Comparison of ENCODE assay signal across 24 cellular contexts in genomic region chr4:111662496-111662895, GRCh38.
DNase-seq lines count a peak whose midpoint lies in the region; ATAC-seq and TF ChIP-seq lines count a peak whose summit lies in the region.
"Had no signal": no experiment of that assay in that cellular context is flagged by ENCODE, and none has a peak within 500 bp of the region (broad histone marks: within the 10 kb centered on the region; RNA-seq: fewer than 3 reads in every experiment).

No MANE protein-coding gene starts in this region.

- H4K20me1 ChIP-seq in neural progenitor cell (ENCODE audit: low read depth) (no peaks in the 10 kb centered on the region), PC-3 (ENCODE audit: low read length) (no peaks in the 10 kb centered on the region)
- H4K20me1 ChIP-seq: BLaER1 treated with 17β-estradiol and CSF1 and Interleukin-3, amounts not matched to agents 10 nM and 100 nM had no signal

- POLR2A ChIA-PET in activated B cell treated with CpG ODN at 0.5 μM for 24 hours (lab: Charles Lee) (no interaction called here), PC-3 (lab: Charles Lee; ENCODE audit: unreplicated experiment) (no interaction called here), T-cell (lab: Charles Lee) (no interaction called here)

- no peaks in the 10 kb centered on the region for H3K9me3 Mint-ChIP-seq in Calu3 (ENCODE audit: low read depth, unreplicated experiment)
- H3K9me3 Mint-ChIP-seq in activated B cell treated with CpG ODN at 0.5 μM for 24 hours: peaks cover 2% of the 10 kb centered on the region
- peaks cover 4% of the 10 kb centered on the region for H3K9me3 Mint-ChIP-seq in neural progenitor cell
- peaks cover 3 to 9% (median 7%) of the 10 kb centered on the region in 3 donors for H3K9me3 Mint-ChIP-seq in T-cell

- DNase-seq in NOMO-1 treated with DMSO at 0.1 percent for 48 hours (lab: John Stamatoyannopoulos, UW; ENCODE audit: unreplicated experiment) (peak; percentile 1), NOMO-1 treated with dmso at 0.1 percent for 144 hours (lab: John Stamatoyannopoulos, UW; ENCODE audit: unreplicated experiment) (no peak), Calu3 (no peak), activated B cell treated with CpG ODN at 0.5 μM for 24 hours (no peak), neural progenitor cell (ENCODE audit: low spot score) (no peak), PC-3 (no peak), T-cell (no peak)
- DNase-seq: 8988T; ACHN; AML-193; BE2C; CD4-positive, alpha-beta T cell; CD8-positive, alpha-beta memory T cell; DMS79; EL; GDM1; GM23248; H7; HCEC 1CT had no signal

- no TSS peak for BruUV-seq in Calu3 (replicated peaks; lab: Mats Ljungman, UMichigan)
- BruUV-seq in PC-3 (replicated peaks; lab: Mats Ljungman, UMichigan): no TSS peak

- TF ChIP-seq CTCF in Calu3 (IDR thresholded peaks at IDR 0.05; ENCODE audit: unreplicated experiment) (no peak), activated B cell treated with CpG ODN at 0.5 μM for 24 hours (IDR thresholded peaks at IDR 0.05) (no peak), neural progenitor cell (IDR thresholded peaks at IDR 0.05) (no peak), PC-3 (conservative IDR thresholded peaks at IDR 0.05; ENCODE audit: low read depth, low read length) (no peak)

- H3K79me2 ChIP-seq in neural progenitor cell (ENCODE audit: low read depth) (no peaks in the 10 kb centered on the region), PC-3 (ENCODE audit: low read length) (no peaks in the 10 kb centered on the region)

- H3K27me3 ChIP-seq in neural progenitor cell: no peaks in the 10 kb centered on the region
- H3K27me3 ChIP-seq in PC-3 (ENCODE audit: low read length): peaks cover 14% of the 10 kb centered on the region; the same call in 1 of the 2 replicates
- H3K27me3 ChIP-seq: BE2C; BLaER1 treated with 17β-estradiol and CSF1 and Interleukin-3, amounts not matched to agents 10 nM and 100 nM had no signal

- peaks cover 5% of the 10 kb centered on the region for H3K4me1 ChIP-seq in neural progenitor cell
- no peaks in the 10 kb centered on the region for H3K4me1 ChIP-seq in PC-3 (ENCODE audit: insufficient read depth, low read length)
- H3K4me1 ChIP-seq: A549; BE2C; BLaER1 treated with 17β-estradiol and CSF1 and Interleukin-3, amounts not matched to agents 10 nM and 100 nM had no signal

- H3K27ac ChIP-seq in neural progenitor cell (no peak overlapping the region), PC-3 (ENCODE audit: low read length) (no peak overlapping the region)
- H3K27ac ChIP-seq: A549; BLaER1 treated with 17β-estradiol and CSF1 and Interleukin-3, amounts not matched to agents 10 nM and 100 nM; GM23248 had no signal

- H3K27me3 Mint-ChIP-seq in Calu3 (ENCODE audit: unreplicated experiment) (no peaks in the 10 kb centered on the region), activated B cell treated with CpG ODN at 0.5 μM for 24 hours (no peaks in the 10 kb centered on the region), neural progenitor cell (ENCODE audit: insufficient read depth, low read depth) (peaks cover 4% of the 10 kb centered on the region), T-cell (no peaks in the 10 kb centered on the region)
- H3K27me3 Mint-ChIP-seq: CD4-positive, alpha-beta T cell; CD8-positive, alpha-beta memory T cell had no signal

- no peak overlapping the region for H3K4me3 ChIP-seq in neural progenitor cell
- no peak overlapping the region for H3K4me3 ChIP-seq in PC-3 (ENCODE audit: low read length)
- H3K4me3 ChIP-seq: A549; BLaER1 treated with 17β-estradiol and CSF1 and Interleukin-3, amounts not matched to agents 10 nM and 100 nM; GM12878; GM23248 had no signal

- H3K9ac ChIP-seq in neural progenitor cell (no peak overlapping the region), PC-3 (ENCODE audit: low read length) (no peak overlapping the region)
- H3K9ac ChIP-seq: BLaER1 treated with 17β-estradiol and CSF1 and Interleukin-3, amounts not matched to agents 10 nM and 100 nM; GM23248 had no signal

- H3K36me3 ChIP-seq in neural progenitor cell (no peaks in the 10 kb centered on the region), PC-3 (ENCODE audit: low read depth, low read length) (no peaks in the 10 kb centered on the region)
- H3K36me3 ChIP-seq: BE2C; BLaER1 treated with 17β-estradiol and CSF1 and Interleukin-3, amounts not matched to agents 10 nM and 100 nM had no signal

- H3K4me2 ChIP-seq in neural progenitor cell (no peak overlapping the region), PC-3 (ENCODE audit: low read length) (no peak overlapping the region)
- H3K4me2 ChIP-seq: A549; BLaER1 treated with 17β-estradiol and CSF1 and Interleukin-3, amounts not matched to agents 10 nM and 100 nM had no signal

- H2AFZ ChIP-seq in neural progenitor cell (replicated peaks) (no peak overlapping the region), PC-3 (ENCODE audit: low read length) (no peak overlapping the region)
- H2AFZ ChIP-seq: GM23248 had no signal

- no peaks in the 10 kb centered on the region for H3K9me2 ChIP-seq in PC-3 (replicated peaks; ENCODE audit: low read length)

- H3K4me3 Mint-ChIP-seq in Calu3 (ENCODE audit: low read depth, unreplicated experiment) (no peak overlapping the region), activated B cell treated with CpG ODN at 0.5 μM for 24 hours (no peak overlapping the region), neural progenitor cell (peak overlapping the region; percentile 38), T-cell (no peak overlapping the region)
- H3K4me3 Mint-ChIP-seq: CD14-positive monocyte; CD4-positive, alpha-beta T cell; CD8-positive, alpha-beta memory T cell had no signal

- H3K36me3 Mint-ChIP-seq in Calu3 (ENCODE audit: insufficient read depth, unreplicated experiment) (no peaks in the 10 kb centered on the region), activated B cell treated with CpG ODN at 0.5 μM for 24 hours (ENCODE audit: low read depth) (no peaks in the 10 kb centered on the region), neural progenitor cell (peaks cover 3% of the 10 kb centered on the region), T-cell (no peaks in the 10 kb centered on the region)
- H3K36me3 Mint-ChIP-seq: CD14-positive monocyte; CD8-positive, alpha-beta memory T cell had no signal

- H3K4me1 Mint-ChIP-seq in Calu3 (ENCODE audit: low read depth, unreplicated experiment): no peaks in the 10 kb centered on the region
- no peaks in the 10 kb centered on the region for H3K4me1 Mint-ChIP-seq in activated B cell treated with CpG ODN at 0.5 μM for 24 hours
- peaks cover 3% of the 10 kb centered on the region for H3K4me1 Mint-ChIP-seq in neural progenitor cell
- H3K4me1 Mint-ChIP-seq in T-cell: no peaks in the 10 kb centered on the region
- H3K4me1 Mint-ChIP-seq: CD14-positive monocyte; CD8-positive, alpha-beta memory T cell had no signal

- no peaks in the 10 kb centered on the region for H3K9me3 ChIP-seq in neural progenitor cell (ENCODE audit: low read depth)
- no peaks in the 10 kb centered on the region for H3K9me3 ChIP-seq in PC-3 (ENCODE audit: low read length)
- H3K9me3 ChIP-seq: A549; BE2C; BLaER1 treated with 17β-estradiol and CSF1 and Interleukin-3, amounts not matched to agents 10 nM and 100 nM had no signal

- peak overlapping the region; percentile 82 for H3K27ac Mint-ChIP-seq in Calu3 (ENCODE audit: unreplicated experiment)
- peak overlapping the region; percentile 5 for H3K27ac Mint-ChIP-seq in activated B cell treated with CpG ODN at 0.5 μM for 24 hours
- peak overlapping the region; percentile 1 for H3K27ac Mint-ChIP-seq in neural progenitor cell
- no peak overlapping the region for H3K27ac Mint-ChIP-seq in T-cell
- H3K27ac Mint-ChIP-seq: CD14-positive monocyte; CD4-positive, alpha-beta T cell; CD8-positive, alpha-beta memory T cell had no signal

- no peak for ATAC-seq in activated B cell treated with CpG ODN at 0.5 μM for 24 hours (ENCODE audit: low read depth)
- ATAC-seq in PC-3: no peak
- ATAC-seq in HG02588 (IDR thresholded peaks at IDR 0.05; ENCODE audit: unreplicated experiment): no peak
- ATAC-seq in T-cell (replicated peaks in 1 of 4): no peak
- ATAC-seq: A549, GM12878 had no signal

- intact Hi-C loops in Calu3 (cut with micrococcal nuclease; ENCODE audit: unreplicated experiment) (no loop called here), activated B cell treated with CpG ODN at 0.5 μM for 24 hours (cut with micrococcal nuclease) (no loop called here), PC-3 (cut with micrococcal nuclease) (no loop called here)

- no peaks in the 10 kb centered on the region for H3F3A ChIP-seq in neural progenitor cell (ENCODE audit: low read depth)
- no peaks in the 10 kb centered on the region for H3F3A ChIP-seq in PC-3 (ENCODE audit: low read length, unreplicated experiment)

- CTCF ChIA-PET in Calu3 (lab: Charles Lee): no interaction called here
- CTCF ChIA-PET in activated B cell treated with CpG ODN at 0.5 μM for 24 hours (lab: Charles Lee): no interaction called here
- CTCF ChIA-PET in PC-3 (lab: Charles Lee): no interaction called here
- CTCF ChIA-PET in T-cell (lab: Charles Lee): no interaction called here

Comparison
In these comparisons a context has a peak if more than half of its experiments do, and no peak if none do; other contexts are left out.
1. H3K27ac Mint-ChIP-seq: peak in Calu3 (single experiment), activated B cell treated with CpG ODN at 0.5 μM for 24 hours (single experiment) and neural progenitor cell (single experiment); none in T-cell (0 of 2).